Comparison of ENCODE assay signal across 20 cellular contexts in genomic region chr4:180560896-180561295, GRCh38.
DNase-seq lines count a peak whose midpoint lies in the region; TF ChIP-seq lines count a peak whose summit lies in the region.
"Had no signal": no experiment of that assay in that cellular context is flagged by ENCODE, and none has a peak within 500 bp of the region (broad histone marks: within the 10 kb centered on the region; RNA-seq: fewer than 3 reads in every experiment).

No MANE protein-coding gene starts in this region.

- no peak overlapping the region for H3K4me3 ChIP-seq in fibroblast of lung (replicated peaks in 1 of 4; ENCODE audit: control extremely low read depth in 1 of 4, insufficient read depth in 1 of 4, low read depth in 3 of 4, low read length in 4 of 4)
- H3K4me3 ChIP-seq: A549, heart right ventricle, suprapubic skin had no signal

- no peak overlapping the region for H3K4me2 ChIP-seq in fibroblast of lung (ENCODE audit: extremely low read depth, insufficient read depth, low read length)
- H3K4me2 ChIP-seq: A549 had no signal

- no peaks in the 10 kb centered on the region for H3K9me3 ChIP-seq in fibroblast of lung (ENCODE audit: control insufficient read depth, insufficient read depth, low read depth, low read length)
- H3K9me3 ChIP-seq: A549, heart right ventricle, neutrophil, suprapubic skin had no signal

- H3K79me2 ChIP-seq in fibroblast of lung (ENCODE audit: control insufficient read depth, insufficient read depth, low read length), result no peaks in the 10 kb centered on the region

- H2AFZ ChIP-seq in fibroblast of lung (ENCODE audit: low read length), result no peak overlapping the region

- no peak for TF ChIP-seq CTCF in fibroblast of lung (conservative IDR thresholded peaks at IDR 0.05 in 1 of 2, IDR thresholded peaks at IDR 0.05 in 1 of 2; ENCODE audit: low read depth in 1 of 2, low read length in 2 of 2)

- DNase-seq in A172 (ENCODE audit: low spot score), result peak; percentile 42
- DNase-seq in HT1080 (ENCODE audit: low read depth), result peak; percentile 69
- DNase-seq in SKM-1 (lab: John Stamatoyannopoulos, UW; ENCODE audit: unreplicated experiment), result peak; percentile 27
- DNase-seq in fibroblast of lung (ENCODE audit: low read depth in 2 of 2), result peak; percentile 73 to 88
- DNase-seq in AG20443 (ENCODE audit: low spot score), result no peak
- DNase-seq in activated CD4-positive, alpha-beta T cell treated with anti-CD3 and anti-CD28 coated beads, Interleukin-2, amount 50 U/mL, for 48 hours, result no peak
- no peak for DNase-seq in stimulated activated CD4-positive, alpha-beta T cell treated with anti-CD3 and anti-CD28 coated beads, Interleukin-4, amount 100 ng/mL, for 24 hours
- DNase-seq in activated T-cell treated with anti-CD3 and anti-CD28 coated beads, Interleukin-2, amount 50 U/mL, for 48 hours, result no peak
- DNase-seq: activated CD8-positive, alpha-beta memory T cell treated with anti-CD3 and anti-CD28 coated beads for 24 hours; CD4-positive, CD25-positive, alpha-beta regulatory T cell; DMS153; effector CD4-positive, alpha-beta T cell; heart right ventricle; immature natural killer cell; NCI-H1436 treated with DMSO at 0.1 percent for 48 hours; NCI-H526; T-helper 9 cell had no signal

- no peaks in the 10 kb centered on the region for H3K36me3 ChIP-seq in fibroblast of lung (ENCODE audit: control insufficient read depth, insufficient read depth, low read length)
- H3K36me3 ChIP-seq: heart right ventricle, neutrophil, suprapubic skin had no signal

- H3K4me1 ChIP-seq in fibroblast of lung (ENCODE audit: control insufficient read depth, extremely low read depth, insufficient read depth, low read length), result no peaks in the 10 kb centered on the region
- H3K4me1 ChIP-seq: A549, heart right ventricle, suprapubic skin had no signal

- H3K9ac ChIP-seq in fibroblast of lung (ENCODE audit: insufficient read depth, low read length), result no peak overlapping the region

- H3K27me3 ChIP-seq in fibroblast of lung (ENCODE audit: control insufficient read depth, insufficient read depth, low read length), result no peaks in the 10 kb centered on the region
- H3K27me3 ChIP-seq: heart right ventricle, neutrophil, suprapubic skin had no signal

- no peak overlapping the region for H3K27ac ChIP-seq in fibroblast of lung (ENCODE audit: insufficient read depth, low read length)
- H3K27ac ChIP-seq: A549, heart right ventricle, neutrophil, suprapubic skin had no signal

- H4K20me1 ChIP-seq in fibroblast of lung (ENCODE audit: control insufficient read depth, extremely low read depth, insufficient read depth, low read length), result no peaks in the 10 kb centered on the region

Comparison
In these comparisons a context has a peak if more than half of its experiments do, and no peak if none do; other contexts are left out.
1. DNase-seq: peak in A172 (single experiment), HT1080 (single experiment), SKM-1 (single experiment) and fibroblast of lung (2 of 2); none in AG20443 (single experiment), activated CD4-positive, alpha-beta T cell treated with anti-CD3 and anti-CD28 coated beads, Interleukin-2, amount 50 U/mL, for 48 hours (0 of 2), stimulated activated CD4-positive, alpha-beta T cell treated with anti-CD3 and anti-CD28 coated beads, Interleukin-4, amount 100 ng/mL, for 24 hours (single experiment) and activated T-cell treated with anti-CD3 and anti-CD28 coated beads, Interleukin-2, amount 50 U/mL, for 48 hours (0 of 2).